Comparison of ENCODE assay signal across 1 cellular context in the genomic region with DNA sequence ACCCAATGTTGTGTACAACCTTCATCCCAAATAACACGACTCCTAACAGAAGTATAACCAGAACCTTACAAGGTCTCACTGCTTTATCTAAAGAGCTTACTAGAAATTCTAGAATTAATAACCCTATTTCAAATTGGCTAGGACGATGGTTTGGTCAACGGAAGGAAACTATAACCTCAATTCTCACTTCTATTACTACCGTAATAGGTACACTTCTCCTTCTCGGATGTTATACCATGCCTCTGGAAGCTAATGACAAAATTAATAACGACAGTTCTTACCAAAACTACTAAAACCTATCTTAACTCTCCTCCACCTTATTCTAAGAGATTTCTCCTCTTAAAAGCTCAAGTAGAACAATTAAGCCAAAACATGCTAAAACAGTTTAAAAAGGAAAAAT.
TF ChIP-seq lines count a peak whose summit lies in the region.

No MANE protein-coding gene starts in this region.

TF ChIP-seq in WTC11, 78 proteins besides CTCF, POLR2A, EP300 and RAD21 (continued from another document):
- TF ChIP-seq, protein P1, sequence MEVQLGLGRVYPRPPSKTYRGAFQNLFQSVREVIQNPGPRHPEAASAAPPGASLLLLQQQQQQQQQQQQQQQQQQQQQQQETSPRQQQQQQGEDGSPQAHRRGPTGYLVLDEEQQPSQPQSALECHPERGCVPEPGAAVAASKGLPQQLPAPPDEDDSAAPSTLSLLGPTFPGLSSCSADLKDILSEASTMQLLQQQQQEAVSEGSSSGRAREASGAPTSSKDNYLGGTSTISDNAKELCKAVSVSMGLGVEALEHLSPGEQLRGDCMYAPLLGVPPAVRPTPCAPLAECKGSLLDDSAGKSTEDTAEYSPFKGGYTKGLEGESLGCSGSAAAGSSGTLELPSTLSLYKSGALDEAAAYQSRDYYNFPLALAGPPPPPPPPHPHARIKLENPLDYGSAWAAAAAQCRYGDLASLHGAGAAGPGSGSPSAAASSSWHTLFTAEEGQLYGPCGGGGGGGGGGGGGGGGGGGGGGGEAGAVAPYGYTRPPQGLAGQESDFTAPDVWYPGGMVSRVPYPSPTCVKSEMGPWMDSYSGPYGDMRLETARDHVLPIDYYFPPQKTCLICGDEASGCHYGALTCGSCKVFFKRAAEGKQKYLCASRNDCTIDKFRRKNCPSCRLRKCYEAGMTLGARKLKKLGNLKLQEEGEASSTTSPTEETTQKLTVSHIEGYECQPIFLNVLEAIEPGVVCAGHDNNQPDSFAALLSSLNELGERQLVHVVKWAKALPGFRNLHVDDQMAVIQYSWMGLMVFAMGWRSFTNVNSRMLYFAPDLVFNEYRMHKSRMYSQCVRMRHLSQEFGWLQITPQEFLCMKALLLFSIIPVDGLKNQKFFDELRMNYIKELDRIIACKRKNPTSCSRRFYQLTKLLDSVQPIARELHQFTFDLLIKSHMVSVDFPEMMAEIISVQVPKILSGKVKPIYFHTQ (CRISPR knock-in tag; IDR thresholded peaks at IDR 0.05), result no peak
- TF ChIP-seq SMAD4 (CRISPR knock-in tag; IDR thresholded peaks at IDR 0.05), result no peak
- TF ChIP-seq, protein P2, sequence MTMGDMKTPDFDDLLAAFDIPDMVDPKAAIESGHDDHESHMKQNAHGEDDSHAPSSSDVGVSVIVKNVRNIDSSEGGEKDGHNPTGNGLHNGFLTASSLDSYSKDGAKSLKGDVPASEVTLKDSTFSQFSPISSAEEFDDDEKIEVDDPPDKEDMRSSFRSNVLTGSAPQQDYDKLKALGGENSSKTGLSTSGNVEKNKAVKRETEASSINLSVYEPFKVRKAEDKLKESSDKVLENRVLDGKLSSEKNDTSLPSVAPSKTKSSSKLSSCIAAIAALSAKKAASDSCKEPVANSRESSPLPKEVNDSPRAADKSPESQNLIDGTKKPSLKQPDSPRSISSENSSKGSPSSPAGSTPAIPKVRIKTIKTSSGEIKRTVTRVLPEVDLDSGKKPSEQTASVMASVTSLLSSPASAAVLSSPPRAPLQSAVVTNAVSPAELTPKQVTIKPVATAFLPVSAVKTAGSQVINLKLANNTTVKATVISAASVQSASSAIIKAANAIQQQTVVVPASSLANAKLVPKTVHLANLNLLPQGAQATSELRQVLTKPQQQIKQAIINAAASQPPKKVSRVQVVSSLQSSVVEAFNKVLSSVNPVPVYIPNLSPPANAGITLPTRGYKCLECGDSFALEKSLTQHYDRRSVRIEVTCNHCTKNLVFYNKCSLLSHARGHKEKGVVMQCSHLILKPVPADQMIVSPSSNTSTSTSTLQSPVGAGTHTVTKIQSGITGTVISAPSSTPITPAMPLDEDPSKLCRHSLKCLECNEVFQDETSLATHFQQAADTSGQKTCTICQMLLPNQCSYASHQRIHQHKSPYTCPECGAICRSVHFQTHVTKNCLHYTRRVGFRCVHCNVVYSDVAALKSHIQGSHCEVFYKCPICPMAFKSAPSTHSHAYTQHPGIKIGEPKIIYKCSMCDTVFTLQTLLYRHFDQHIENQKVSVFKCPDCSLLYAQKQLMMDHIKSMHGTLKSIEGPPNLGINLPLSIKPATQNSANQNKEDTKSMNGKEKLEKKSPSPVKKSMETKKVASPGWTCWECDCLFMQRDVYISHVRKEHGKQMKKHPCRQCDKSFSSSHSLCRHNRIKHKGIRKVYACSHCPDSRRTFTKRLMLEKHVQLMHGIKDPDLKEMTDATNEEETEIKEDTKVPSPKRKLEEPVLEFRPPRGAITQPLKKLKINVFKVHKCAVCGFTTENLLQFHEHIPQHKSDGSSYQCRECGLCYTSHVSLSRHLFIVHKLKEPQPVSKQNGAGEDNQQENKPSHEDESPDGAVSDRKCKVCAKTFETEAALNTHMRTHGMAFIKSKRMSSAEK (CRISPR knock-in tag; IDR thresholded peaks at IDR 0.05; ENCODE audit: borderline replicate concordance), result no peak
